Comparison of ENCODE assay signal across 28 cellular contexts in genomic region chr14:69432364-69432763, GRCh38. TPM values are rescaled to one million over a fixed set of nuclear protein-coding genes. Genes with fewer than 3 reads are reported as not detected.
"Had no signal": no experiment of that assay in that cellular context is flagged by ENCODE, and none has a peak within 500 bp of the region (broad histone marks: within the 10 kb centered on the region; RNA-seq: fewer than 3 reads in every experiment).

No MANE protein-coding gene starts in this region.

- H3K36me3 ChIP-seq: adrenal gland, breast epithelium, colonic mucosa had no signal

- H3K27ac ChIP-seq: adrenal gland, ascending aorta, breast epithelium, cardiac muscle cell, colonic mucosa, epithelial cell of prostate, esophagus squamous epithelium, WERI-Rb-1 had no signal

- H3K27me3 ChIP-seq: adrenal gland, ascending aorta, breast epithelium, cardiac muscle cell, colonic mucosa, esophagus squamous epithelium had no signal

- H3K4me1 ChIP-seq: ascending aorta, breast epithelium, colonic mucosa, esophagus squamous epithelium had no signal

- H3K4me3 ChIP-seq: adrenal gland, ascending aorta, breast epithelium, cardiac muscle cell, colonic mucosa, esophagus squamous epithelium had no signal

- ATAC-seq: activated CD4-positive, CD25-positive, alpha-beta regulatory T cell treated with anti-CD3 and anti-CD28 coated beads, Interleukin-2, amount 50 U/mL, for 24 hours; activated CD8-positive, alpha-beta T cell treated with anti-CD3 and anti-CD28 coated beads for 36 hours; activated naive CD8-positive, alpha-beta T cell treated with anti-CD3 and anti-CD28 coated beads, Interleukin-2, amount 50 U/mL, for 24 hours; activated T-cell treated with anti-CD3 and anti-CD28 coated beads, Interleukin-2, amount 50 U/mL, for 4 hours; activated T-helper 17 cell treated with anti-CD3 and anti-CD28 coated beads, Interleukin-2, amount 50 U/mL, for 72 hours had no signal

- H3K9me3 ChIP-seq: adrenal gland, ascending aorta, breast epithelium, colonic mucosa, esophagus squamous epithelium had no signal

- DNase-seq: activated B cell treated with CpG ODN at 0.5 μM for 24 hours; activated CD4-positive, alpha-beta T cell treated with anti-CD3 and anti-CD28 coated beads for 48 hours; activated CD4-positive, alpha-beta T cell treated with anti-CD3 and anti-CD28 coated beads, Interleukin-2, amount 50 U/mL, for 1 hour; activated CD4-positive, alpha-beta T cell treated with anti-CD3 and anti-CD28 coated beads, Interleukin-2, amount 50 U/mL, for 48 hours; activated CD8-positive, alpha-beta memory T cell treated with anti-CD3 and anti-CD28 coated beads for 24 hours; activated CD8-positive, alpha-beta T cell treated with anti-CD3 and anti-CD28 coated beads for 36 hours; activated effector memory CD4-positive, alpha-beta T cell treated with Interleukin-2 at 50 U/mL for 16 hours; activated naive CD4-positive, alpha-beta T cell treated with anti-CD3 and anti-CD28 coated beads for 36 hours; activated naive CD8-positive, alpha-beta T cell treated with anti-CD3 and anti-CD28 coated beads for 36 hours; activated naive CD8-positive, alpha-beta T cell treated with anti-CD3 and anti-CD28 coated beads, Interleukin-2, amount 50 U/mL, for 24 hours; activated T-cell treated with anti-CD3 and anti-CD28 coated beads, Interleukin-2, amount 50 U/mL, for 4 hours; adrenal gland; central memory CD4-positive, alpha-beta T cell; cerebellar nuclear complex; colonic mucosa; effector CD8-positive, alpha-beta T cell; esophagus squamous epithelium; foreskin fibroblast; head of caudate nucleus; T-helper 9 cell; WERI-Rb-1 had no signal

RNA-seq across cellular contexts. Expression of gene PLEKHD1, which starts 52.2 kb away (rescaled TPM):
- total RNA-seq: activated naive CD4-positive, alpha-beta T cell treated with anti-CD3 and anti-CD28 coated beads for 36 hours; ascending aorta; endothelial cell of umbilical vein had no signal
